Comparison of ENCODE assay signal across 1 cellular context in the genomic region with DNA sequence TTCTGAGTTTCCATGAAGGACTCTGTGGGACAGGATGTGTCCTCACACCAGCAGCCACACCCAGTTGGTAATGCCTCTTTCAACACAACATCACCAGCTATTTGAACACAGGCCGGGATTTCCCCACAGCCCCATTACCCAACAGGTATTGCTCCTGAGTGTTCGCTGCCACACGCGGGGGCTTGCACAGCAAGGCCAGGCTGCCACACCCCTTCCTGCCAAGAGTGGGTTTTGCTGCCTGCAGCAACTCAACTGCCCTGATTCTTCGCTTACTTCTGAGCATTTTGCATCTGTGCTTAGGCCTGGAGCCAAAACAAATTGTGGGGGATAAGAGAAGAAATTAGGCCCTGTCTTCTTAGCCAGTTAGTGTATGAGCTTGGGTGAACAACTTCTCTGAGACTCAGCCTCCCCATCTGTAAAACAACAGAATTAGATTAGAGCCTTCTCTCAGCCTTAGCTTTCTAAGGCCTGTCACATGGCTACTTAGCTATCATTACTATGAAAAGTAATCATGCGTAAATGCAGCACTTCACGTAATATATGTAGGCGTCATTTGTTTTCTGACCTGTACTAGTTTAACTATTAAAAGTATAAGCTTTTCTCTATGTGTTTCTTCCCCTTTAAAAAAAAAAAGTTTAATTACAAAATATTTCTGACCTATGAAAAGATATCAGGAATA.
TF ChIP-seq lines count a peak whose summit lies in the region.

No MANE protein-coding gene starts in this region.

TF ChIP-seq in A549, 52 proteins besides CTCF, POLR2A, EP300 and RAD21 (continued from another document):
- TF ChIP-seq, protein P1, sequence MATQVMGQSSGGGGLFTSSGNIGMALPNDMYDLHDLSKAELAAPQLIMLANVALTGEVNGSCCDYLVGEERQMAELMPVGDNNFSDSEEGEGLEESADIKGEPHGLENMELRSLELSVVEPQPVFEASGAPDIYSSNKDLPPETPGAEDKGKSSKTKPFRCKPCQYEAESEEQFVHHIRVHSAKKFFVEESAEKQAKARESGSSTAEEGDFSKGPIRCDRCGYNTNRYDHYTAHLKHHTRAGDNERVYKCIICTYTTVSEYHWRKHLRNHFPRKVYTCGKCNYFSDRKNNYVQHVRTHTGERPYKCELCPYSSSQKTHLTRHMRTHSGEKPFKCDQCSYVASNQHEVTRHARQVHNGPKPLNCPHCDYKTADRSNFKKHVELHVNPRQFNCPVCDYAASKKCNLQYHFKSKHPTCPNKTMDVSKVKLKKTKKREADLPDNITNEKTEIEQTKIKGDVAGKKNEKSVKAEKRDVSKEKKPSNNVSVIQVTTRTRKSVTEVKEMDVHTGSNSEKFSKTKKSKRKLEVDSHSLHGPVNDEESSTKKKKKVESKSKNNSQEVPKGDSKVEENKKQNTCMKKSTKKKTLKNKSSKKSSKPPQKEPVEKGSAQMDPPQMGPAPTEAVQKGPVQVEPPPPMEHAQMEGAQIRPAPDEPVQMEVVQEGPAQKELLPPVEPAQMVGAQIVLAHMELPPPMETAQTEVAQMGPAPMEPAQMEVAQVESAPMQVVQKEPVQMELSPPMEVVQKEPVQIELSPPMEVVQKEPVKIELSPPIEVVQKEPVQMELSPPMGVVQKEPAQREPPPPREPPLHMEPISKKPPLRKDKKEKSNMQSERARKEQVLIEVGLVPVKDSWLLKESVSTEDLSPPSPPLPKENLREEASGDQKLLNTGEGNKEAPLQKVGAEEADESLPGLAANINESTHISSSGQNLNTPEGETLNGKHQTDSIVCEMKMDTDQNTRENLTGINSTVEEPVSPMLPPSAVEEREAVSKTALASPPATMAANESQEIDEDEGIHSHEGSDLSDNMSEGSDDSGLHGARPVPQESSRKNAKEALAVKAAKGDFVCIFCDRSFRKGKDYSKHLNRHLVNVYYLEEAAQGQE (IDR thresholded peaks at IDR 0.05), result no peak
